8 cellular contexts compared by ENCODE assay signal in genomic region chr2:109128466-109129355, GRCh38. TPM values are rescaled to one million over a fixed set of nuclear protein-coding genes. Genes with fewer than 3 reads are reported as not detected.
DNase-seq lines count a peak whose midpoint lies in the region; ATAC-seq and TF ChIP-seq lines count a peak whose summit lies in the region.

Gene SH3RF3 (plus strand): TSS chr2:109129205.

- peak within 1 kb of the TSS; percentile 96 for H3K4me3 ChIP-seq in coronary artery

- peak within 1 kb of the TSS; percentile 87 to 95 for H3K27ac ChIP-seq in coronary artery

- no peak for TF ChIP-seq CTCF in coronary artery (IDR thresholded peaks at IDR 0.05)

- in situ Hi-C loops in G401 (cut with HindIII; ENCODE audit: low sequenced_read_pairs): no loop called here

- DNase-seq in EH (ENCODE audit: low read depth): peak; percentile 75
- DNase-seq in T1000 (lab: John Stamatoyannopoulos, UW): peak; percentile 32
- DNase-seq in coronary artery (ENCODE audit: low spot score): peak; percentile 86
- DNase-seq in left kidney (ENCODE audit: low read depth, low spot score): peak; percentile 75
- DNase-seq in stimulated activated CD8-positive, alpha-beta memory T cell treated with anti-CD3 and anti-CD28 coated beads, Interleukin-12 subunit alpha, Interleukin-12 subunit beta, amount 100 ng/mL, for 4 hours (ENCODE audit: low read depth): peak; percentile 4
- DNase-seq in G401 (ENCODE audit: low spot score): no peak
- DNase-seq in NCI-H146 treated with DMSO at 0.1 percent for 48 hours (lab: John Stamatoyannopoulos, UW; ENCODE audit: unreplicated experiment): no peak

- peak; percentile 36 for ATAC-seq in HG02642 (IDR thresholded peaks at IDR 0.05; ENCODE audit: poor library complexity, unreplicated experiment)

RNA-seq across cellular contexts. Expression of gene SH3RF3, which starts in this region (rescaled TPM):
- total RNA-seq in G401 (2014; rRNA removed; shearing (Covaris generic)): not detected in 2 replicates

Comparison
In these comparisons a context has a peak if more than half of its experiments do, and no peak if none do; other contexts are left out.
1. DNase-seq: peak in EH (single experiment), T1000 (single experiment), coronary artery (single experiment), left kidney (single experiment) and stimulated activated CD8-positive, alpha-beta memory T cell treated with anti-CD3 and anti-CD28 coated beads, Interleukin-12 subunit alpha, Interleukin-12 subunit beta, amount 100 ng/mL, for 4 hours (single experiment); none in G401 (single experiment) and NCI-H146 treated with DMSO at 0.1 percent for 48 hours (single experiment).